In the genomic region with DNA sequence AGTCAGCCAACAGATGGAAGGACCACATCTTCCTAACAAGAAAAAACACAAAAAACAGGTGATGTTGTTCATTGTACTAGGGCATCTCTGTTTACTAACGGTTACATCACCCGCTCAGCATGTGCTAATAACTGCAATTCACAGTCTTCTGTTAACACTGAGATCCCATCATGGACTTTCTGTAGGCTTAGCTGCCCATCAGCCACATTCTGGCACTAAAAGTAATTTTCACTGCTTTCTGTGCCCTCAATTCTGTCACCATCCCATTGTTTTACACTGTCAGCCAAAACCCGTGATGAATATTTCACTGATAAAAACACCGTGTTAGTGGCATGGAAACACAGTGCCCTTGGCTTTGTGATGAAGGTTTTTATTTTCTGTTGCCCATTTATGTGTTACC, we compare ENCODE assay signal across 2 cellular contexts.
TF ChIP-seq lines count a peak whose summit lies in the region.

No MANE protein-coding gene starts in this region.

TF ChIP-seq in IMR-90, 13 proteins besides CTCF, POLR2A, EP300 and RAD21:
- TF ChIP-seq CHD1 (IDR thresholded peaks at IDR 0.05; ENCODE audit: low read depth, low read length): no peak
- no peak for TF ChIP-seq CEBPB (IDR thresholded peaks at IDR 0.05; ENCODE audit: low read depth, low read length)
- no peak for TF ChIP-seq ELK1 (IDR thresholded peaks at IDR 0.05; ENCODE audit: borderline replicate concordance, low read depth, low read length)
- TF ChIP-seq MAZ (IDR thresholded peaks at IDR 0.05; ENCODE audit: borderline replicate concordance, low read depth, low read length): no peak
- no peak for TF ChIP-seq MXI1 (IDR thresholded peaks at IDR 0.05; ENCODE audit: borderline replicate concordance, low read depth, low read length)
- TF ChIP-seq RCOR1 (IDR thresholded peaks at IDR 0.05; ENCODE audit: insufficient replicate concordance, low read length): no peak
- no peak for TF ChIP-seq FOS (IDR thresholded peaks at IDR 0.05; ENCODE audit: low read depth, low read length)
- no peak for TF ChIP-seq RFX5 (IDR thresholded peaks at IDR 0.05; ENCODE audit: low read depth, low read length)
- no peak for TF ChIP-seq SMC3 (IDR thresholded peaks at IDR 0.05; ENCODE audit: low read depth, low read length)
- TF ChIP-seq, protein P1, sequence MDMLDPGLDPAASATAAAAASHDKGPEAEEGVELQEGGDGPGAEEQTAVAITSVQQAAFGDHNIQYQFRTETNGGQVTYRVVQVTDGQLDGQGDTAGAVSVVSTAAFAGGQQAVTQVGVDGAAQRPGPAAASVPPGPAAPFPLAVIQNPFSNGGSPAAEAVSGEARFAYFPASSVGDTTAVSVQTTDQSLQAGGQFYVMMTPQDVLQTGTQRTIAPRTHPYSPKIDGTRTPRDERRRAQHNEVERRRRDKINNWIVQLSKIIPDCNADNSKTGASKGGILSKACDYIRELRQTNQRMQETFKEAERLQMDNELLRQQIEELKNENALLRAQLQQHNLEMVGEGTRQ (IDR thresholded peaks at IDR 0.05; ENCODE audit: low read depth, low read length): no peak
- TF ChIP-seq BHLHE40 (IDR thresholded peaks at IDR 0.05; ENCODE audit: low read depth, low read length): no peak
- no peak for TF ChIP-seq MAFK (IDR thresholded peaks at IDR 0.05; ENCODE audit: low read depth, low read length)
- no peak for TF ChIP-seq NFE2L2 (IDR thresholded peaks at IDR 0.05; ENCODE audit: low read depth, low read length)

TF ChIP-seq in K562, 482 proteins besides CTCF, POLR2A, EP300 and RAD21 (continues in another document):
- TF ChIP-seq ATF4 (CRISPR knock-in tag; IDR thresholded peaks at IDR 0.05) (no peak), ZEB2 (IDR thresholded peaks at IDR 0.05) (no peak), ZFP91 (CRISPR knock-in tag; IDR thresholded peaks at IDR 0.05) (no peak), ZNF175 (CRISPR knock-in tag; IDR thresholded peaks at IDR 0.05; ENCODE audit: low read depth) (peak; percentile 72; the same call in 1 of the 2 replicates), TOE1 (IDR thresholded peaks at IDR 0.05; ENCODE audit: borderline replicate concordance) (no peak), TOE1 (CRISPR knock-in tag; IDR thresholded peaks at IDR 0.05; ENCODE audit: borderline replicate concordance, low read depth) (no peak), MCM2 (IDR thresholded peaks at IDR 0.05; ENCODE audit: low read depth) (no peak), TGIF2 (CRISPR knock-in tag; IDR thresholded peaks at IDR 0.05) (no peak), ZNF695 (CRISPR knock-in tag; IDR thresholded peaks at IDR 0.05) (no peak), L3MBTL2 (IDR thresholded peaks at IDR 0.05) (peak; percentile 60; the same call in 1 of the 2 replicates), HMG20A (CRISPR knock-in tag; conservative IDR thresholded peaks at IDR 0.05) (no peak), ZNF707 (CRISPR knock-in tag; conservative IDR thresholded peaks at IDR 0.05) (no peak), SOX6 (IDR thresholded peaks at IDR 0.05) (peak; percentile 62; the same call in 1 of the 2 replicates), ARID4B (CRISPR knock-in tag; IDR thresholded peaks at IDR 0.05) (no peak), CREB3 (tag; conservative IDR thresholded peaks at IDR 0.05; ENCODE audit: low read depth) (no peak), ZKSCAN8 (CRISPR knock-in tag; IDR thresholded peaks at IDR 0.05) (no peak), CHD4 (IDR thresholded peaks at IDR 0.05; ENCODE audit: insufficient read depth, insufficient replicate concordance, low read depth, low read length, poor library complexity, severe bottlenecking) (no peak), FOXA1 (IDR thresholded peaks at IDR 0.05; ENCODE audit: borderline replicate concordance) (no peak), CEBPZ (IDR thresholded peaks at IDR 0.05; ENCODE audit: borderline replicate concordance, low read depth, low read length) (no peak), YBX1 (IDR thresholded peaks at IDR 0.05) (no peak), RBM39 (optimal IDR thresholded peaks at IDR 0.05; ENCODE audit: low read depth, low read length) (no peak)
- TF ChIP-seq, protein P2, sequence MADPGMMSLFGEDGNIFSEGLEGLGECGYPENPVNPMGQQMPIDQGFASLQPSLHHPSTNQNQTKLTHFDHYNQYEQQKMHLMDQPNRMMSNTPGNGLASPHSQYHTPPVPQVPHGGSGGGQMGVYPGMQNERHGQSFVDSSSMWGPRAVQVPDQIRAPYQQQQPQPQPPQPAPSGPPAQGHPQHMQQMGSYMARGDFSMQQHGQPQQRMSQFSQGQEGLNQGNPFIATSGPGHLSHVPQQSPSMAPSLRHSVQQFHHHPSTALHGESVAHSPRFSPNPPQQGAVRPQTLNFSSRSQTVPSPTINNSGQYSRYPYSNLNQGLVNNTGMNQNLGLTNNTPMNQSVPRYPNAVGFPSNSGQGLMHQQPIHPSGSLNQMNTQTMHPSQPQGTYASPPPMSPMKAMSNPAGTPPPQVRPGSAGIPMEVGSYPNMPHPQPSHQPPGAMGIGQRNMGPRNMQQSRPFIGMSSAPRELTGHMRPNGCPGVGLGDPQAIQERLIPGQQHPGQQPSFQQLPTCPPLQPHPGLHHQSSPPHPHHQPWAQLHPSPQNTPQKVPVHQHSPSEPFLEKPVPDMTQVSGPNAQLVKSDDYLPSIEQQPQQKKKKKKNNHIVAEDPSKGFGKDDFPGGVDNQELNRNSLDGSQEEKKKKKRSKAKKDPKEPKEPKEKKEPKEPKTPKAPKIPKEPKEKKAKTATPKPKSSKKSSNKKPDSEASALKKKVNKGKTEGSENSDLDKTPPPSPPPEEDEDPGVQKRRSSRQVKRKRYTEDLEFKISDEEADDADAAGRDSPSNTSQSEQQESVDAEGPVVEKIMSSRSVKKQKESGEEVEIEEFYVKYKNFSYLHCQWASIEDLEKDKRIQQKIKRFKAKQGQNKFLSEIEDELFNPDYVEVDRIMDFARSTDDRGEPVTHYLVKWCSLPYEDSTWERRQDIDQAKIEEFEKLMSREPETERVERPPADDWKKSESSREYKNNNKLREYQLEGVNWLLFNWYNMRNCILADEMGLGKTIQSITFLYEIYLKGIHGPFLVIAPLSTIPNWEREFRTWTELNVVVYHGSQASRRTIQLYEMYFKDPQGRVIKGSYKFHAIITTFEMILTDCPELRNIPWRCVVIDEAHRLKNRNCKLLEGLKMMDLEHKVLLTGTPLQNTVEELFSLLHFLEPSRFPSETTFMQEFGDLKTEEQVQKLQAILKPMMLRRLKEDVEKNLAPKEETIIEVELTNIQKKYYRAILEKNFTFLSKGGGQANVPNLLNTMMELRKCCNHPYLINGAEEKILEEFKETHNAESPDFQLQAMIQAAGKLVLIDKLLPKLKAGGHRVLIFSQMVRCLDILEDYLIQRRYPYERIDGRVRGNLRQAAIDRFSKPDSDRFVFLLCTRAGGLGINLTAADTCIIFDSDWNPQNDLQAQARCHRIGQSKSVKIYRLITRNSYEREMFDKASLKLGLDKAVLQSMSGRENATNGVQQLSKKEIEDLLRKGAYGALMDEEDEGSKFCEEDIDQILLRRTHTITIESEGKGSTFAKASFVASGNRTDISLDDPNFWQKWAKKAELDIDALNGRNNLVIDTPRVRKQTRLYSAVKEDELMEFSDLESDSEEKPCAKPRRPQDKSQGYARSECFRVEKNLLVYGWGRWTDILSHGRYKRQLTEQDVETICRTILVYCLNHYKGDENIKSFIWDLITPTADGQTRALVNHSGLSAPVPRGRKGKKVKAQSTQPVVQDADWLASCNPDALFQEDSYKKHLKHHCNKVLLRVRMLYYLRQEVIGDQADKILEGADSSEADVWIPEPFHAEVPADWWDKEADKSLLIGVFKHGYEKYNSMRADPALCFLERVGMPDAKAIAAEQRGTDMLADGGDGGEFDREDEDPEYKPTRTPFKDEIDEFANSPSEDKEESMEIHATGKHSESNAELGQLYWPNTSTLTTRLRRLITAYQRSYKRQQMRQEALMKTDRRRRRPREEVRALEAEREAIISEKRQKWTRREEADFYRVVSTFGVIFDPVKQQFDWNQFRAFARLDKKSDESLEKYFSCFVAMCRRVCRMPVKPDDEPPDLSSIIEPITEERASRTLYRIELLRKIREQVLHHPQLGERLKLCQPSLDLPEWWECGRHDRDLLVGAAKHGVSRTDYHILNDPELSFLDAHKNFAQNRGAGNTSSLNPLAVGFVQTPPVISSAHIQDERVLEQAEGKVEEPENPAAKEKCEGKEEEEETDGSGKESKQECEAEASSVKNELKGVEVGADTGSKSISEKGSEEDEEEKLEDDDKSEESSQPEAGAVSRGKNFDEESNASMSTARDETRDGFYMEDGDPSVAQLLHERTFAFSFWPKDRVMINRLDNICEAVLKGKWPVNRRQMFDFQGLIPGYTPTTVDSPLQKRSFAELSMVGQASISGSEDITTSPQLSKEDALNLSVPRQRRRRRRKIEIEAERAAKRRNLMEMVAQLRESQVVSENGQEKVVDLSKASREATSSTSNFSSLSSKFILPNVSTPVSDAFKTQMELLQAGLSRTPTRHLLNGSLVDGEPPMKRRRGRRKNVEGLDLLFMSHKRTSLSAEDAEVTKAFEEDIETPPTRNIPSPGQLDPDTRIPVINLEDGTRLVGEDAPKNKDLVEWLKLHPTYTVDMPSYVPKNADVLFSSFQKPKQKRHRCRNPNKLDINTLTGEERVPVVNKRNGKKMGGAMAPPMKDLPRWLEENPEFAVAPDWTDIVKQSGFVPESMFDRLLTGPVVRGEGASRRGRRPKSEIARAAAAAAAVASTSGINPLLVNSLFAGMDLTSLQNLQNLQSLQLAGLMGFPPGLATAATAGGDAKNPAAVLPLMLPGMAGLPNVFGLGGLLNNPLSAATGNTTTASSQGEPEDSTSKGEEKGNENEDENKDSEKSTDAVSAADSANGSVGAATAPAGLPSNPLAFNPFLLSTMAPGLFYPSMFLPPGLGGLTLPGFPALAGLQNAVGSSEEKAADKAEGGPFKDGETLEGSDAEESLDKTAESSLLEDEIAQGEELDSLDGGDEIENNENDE (IDR thresholded peaks at IDR 0.05; ENCODE audit: low read depth, low read length): no peak
